In genomic region chr15:89664951-89665350, GRCh38 we compare ENCODE assay signal across 9 cellular contexts. TPM values are rescaled to one million over a fixed set of nuclear protein-coding genes. Genes with fewer than 3 reads are reported as not detected.
DNase-seq lines count a peak whose midpoint lies in the region; ATAC-seq and TF ChIP-seq lines count a peak whose summit lies in the region.
"Had no signal": no experiment of that assay in that cellular context is flagged by ENCODE, and none has a peak within 500 bp of the region (broad histone marks: within the 10 kb centered on the region; RNA-seq: fewer than 3 reads in every experiment).

No MANE protein-coding gene starts in this region.

- H3K36me3 ChIP-seq in right lobe of liver = no peaks in the 10 kb centered on the region
- no peaks in the 10 kb centered on the region for H3K36me3 ChIP-seq in thoracic aorta

- peaks cover 2% of the 10 kb centered on the region for H3K4me1 Mint-ChIP-seq in T-helper 2 cell treated with Interferon-gamma antibody and Interleukin-4, amounts not matched to agents 5 μg/mL and 100 μg/mL, for 36 hours (ENCODE audit: low read depth)
- H3K4me1 Mint-ChIP-seq in activated T-helper 1 cell treated with anti-CD3 and anti-CD28 coated beads, Interleukin-12 subunit alpha, Interleukin-12 subunit beta, Interleukin-2, Interleukin-4 antibody, amounts not matched to agents 30 ng/mL and 10 ng/mL and 1 ng/mL, durations not matched to agents 14 hours and 24 hours and 36 hours (ENCODE audit: low read depth) = peaks cover 5% of the 10 kb centered on the region

- H3K9me3 ChIP-seq in right lobe of liver (no peaks in the 10 kb centered on the region), thoracic aorta (no peaks in the 10 kb centered on the region)

- H3K4me3 Mint-ChIP-seq in T-helper 2 cell treated with Interferon-gamma antibody and Interleukin-4, amounts not matched to agents 5 μg/mL and 100 μg/mL, for 36 hours = peak overlapping the region; percentile 67
- peak overlapping the region; percentile 65 for H3K4me3 Mint-ChIP-seq in activated T-helper 1 cell treated with anti-CD3 and anti-CD28 coated beads, Interleukin-12 subunit alpha, Interleukin-12 subunit beta, Interleukin-2, Interleukin-4 antibody, amounts not matched to agents 30 ng/mL and 10 ng/mL and 1 ng/mL, durations not matched to agents 14 hours and 24 hours and 36 hours

- H3K4me1 ChIP-seq in right lobe of liver = no peaks in the 10 kb centered on the region
- peaks cover 13 to 41% of the 10 kb centered on the region in 2 donors for H3K4me1 ChIP-seq in thoracic aorta (ENCODE audit: control insufficient read depth in 1 of 2, low read depth in 2 of 2)

- H3K36me3 Mint-ChIP-seq in T-helper 2 cell treated with Interferon-gamma antibody and Interleukin-4, amounts not matched to agents 5 μg/mL and 100 μg/mL, for 36 hours (ENCODE audit: low read depth) = no peaks in the 10 kb centered on the region
- H3K36me3 Mint-ChIP-seq in activated T-helper 1 cell treated with anti-CD3 and anti-CD28 coated beads, Interleukin-12 subunit alpha, Interleukin-12 subunit beta, Interleukin-2, Interleukin-4 antibody, amounts not matched to agents 30 ng/mL and 10 ng/mL and 1 ng/mL, durations not matched to agents 14 hours and 24 hours and 36 hours (ENCODE audit: low read depth) = peaks cover 3% of the 10 kb centered on the region

- no peak overlapping the region for H3K27ac Mint-ChIP-seq in T-helper 2 cell treated with Interferon-gamma antibody and Interleukin-4, amounts not matched to agents 5 μg/mL and 100 μg/mL, for 36 hours
- no peak overlapping the region for H3K27ac Mint-ChIP-seq in activated T-helper 1 cell treated with anti-CD3 and anti-CD28 coated beads, Interleukin-12 subunit alpha, Interleukin-12 subunit beta, Interleukin-2, Interleukin-4 antibody, amounts not matched to agents 30 ng/mL and 10 ng/mL and 1 ng/mL, durations not matched to agents 14 hours and 24 hours and 36 hours

- 74% methylated on average over 3 of the region's 5 CpGs for WGBS in right lobe of liver (ENCODE audit: insufficient coverage, low coverage, low lambda C conversion rate, missing lambda C conversion rate)

- TF ChIP-seq CTCF in right lobe of liver (IDR thresholded peaks at IDR 0.05) (no peak), thoracic aorta (IDR thresholded peaks at IDR 0.05) (no peak)

- DNase-seq in T-helper 2 cell treated with Interferon-gamma antibody and Interleukin-4, amounts not matched to agents 5 μg/mL and 100 μg/mL, for 36 hours (ENCODE audit: low spot score) = no peak
- no peak for DNase-seq in T-helper 2 cell
- DNase-seq in activated T-helper 1 cell treated with anti-CD3 and anti-CD28 coated beads, Interleukin-12 subunit alpha, Interleukin-12 subunit beta, Interleukin-2, Interleukin-4 antibody, amounts not matched to agents 30 ng/mL and 10 ng/mL and 1 ng/mL, durations not matched to agents 14 hours and 24 hours and 36 hours (ENCODE audit: low spot score) = no peak
- DNase-seq in right lobe of liver = no peak
- no peak for DNase-seq in thoracic aorta (ENCODE audit: low spot score)
- DNase-seq in iPS-NIHi7 (ENCODE audit: extremely low spot score) = no peak
- DNase-seq in C1 segment of cervical spinal cord (lab: John Stamatoyannopoulos, UW) = no peak
- no peak for DNase-seq in LoVo (ENCODE audit: low spot score)
- DNase-seq: stimulated activated CD4-positive, alpha-beta T cell treated with anti-CD3 and anti-CD28 coated beads, Interleukin-4, amount 100 ng/mL, for 1 hour had no signal

- no peak for TF ChIP-seq POLR2A in right lobe of liver (IDR thresholded peaks at IDR 0.05)

- H3K27ac ChIP-seq in right lobe of liver (peak overlapping the region in 2 of 3 donors; percentile 29 to 40), thoracic aorta (peak overlapping the region; percentile 96)

- H3K9me3 Mint-ChIP-seq in T-helper 2 cell treated with Interferon-gamma antibody and Interleukin-4, amounts not matched to agents 5 μg/mL and 100 μg/mL, for 36 hours = no peaks in the 10 kb centered on the region
- H3K9me3 Mint-ChIP-seq in activated T-helper 1 cell treated with anti-CD3 and anti-CD28 coated beads, Interleukin-12 subunit alpha, Interleukin-12 subunit beta, Interleukin-2, Interleukin-4 antibody, amounts not matched to agents 30 ng/mL and 10 ng/mL and 1 ng/mL, durations not matched to agents 14 hours and 24 hours and 36 hours = no peaks in the 10 kb centered on the region

- H3K4me3 ChIP-seq in right lobe of liver (peak overlapping the region in 1 of 3 donors; percentile 3), thoracic aorta (peak overlapping the region; percentile 65)

- intact Hi-C loops in activated T-helper 1 cell treated with anti-CD3 and anti-CD28 coated beads, Interleukin-12 subunit alpha, Interleukin-12 subunit beta, Interleukin-2, Interleukin-4 antibody, amounts not matched to agents 30 ng/mL and 10 ng/mL and 1 ng/mL, durations not matched to agents 14 hours and 24 hours and 36 hours (cut with micrococcal nuclease) = no loop called here
- intact Hi-C loops in right lobe of liver (cut with DNase I) = no loop called here

- H3K27me3 ChIP-seq in right lobe of liver = no peaks in the 10 kb centered on the region
- no peaks in the 10 kb centered on the region for H3K27me3 ChIP-seq in thoracic aorta (replicated peaks; ENCODE audit: insufficient read depth)

- H3K27me3 Mint-ChIP-seq in T-helper 2 cell treated with Interferon-gamma antibody and Interleukin-4, amounts not matched to agents 5 μg/mL and 100 μg/mL, for 36 hours (ENCODE audit: low read depth) = peaks cover 36% of the 10 kb centered on the region
- peaks cover 31% of the 10 kb centered on the region for H3K27me3 Mint-ChIP-seq in activated T-helper 1 cell treated with anti-CD3 and anti-CD28 coated beads, Interleukin-12 subunit alpha, Interleukin-12 subunit beta, Interleukin-2, Interleukin-4 antibody, amounts not matched to agents 30 ng/mL and 10 ng/mL and 1 ng/mL, durations not matched to agents 14 hours and 24 hours and 36 hours (ENCODE audit: insufficient read depth)

- ATAC-seq in right lobe of liver = no peak
- no peak for ATAC-seq in thoracic aorta (ENCODE audit: insufficient number of reproducible peaks, low FRiP score, low read depth)

RNA-seq across cellular contexts. Expression of gene KIF7, which starts 9.7 kb away (rescaled TPM):
- 2.4 and 2.7 TPM in 2 replicates for total RNA-seq in activated T-helper 1 cell treated with anti-CD3 and anti-CD28 coated beads, Interleukin-12 subunit alpha, Interleukin-12 subunit beta, Interleukin-2, Interleukin-4 antibody, amounts not matched to agents 30 ng/mL and 10 ng/mL and 1 ng/mL, durations not matched to agents 14 hours and 24 hours and 36 hours
- under 1 TPM; 0.34 to 0.92 (median 0.48) TPM for total RNA-seq in right lobe of liver
- total RNA-seq in thoracic aorta = 10 to 100 TPM; 26.4 to 28.4 TPM

RNA-seq across cellular contexts. Expression of gene PLIN1, which starts 14.2 kb away (rescaled TPM):
- total RNA-seq in activated T-helper 1 cell treated with anti-CD3 and anti-CD28 coated beads, Interleukin-12 subunit alpha, Interleukin-12 subunit beta, Interleukin-2, Interleukin-4 antibody, amounts not matched to agents 30 ng/mL and 10 ng/mL and 1 ng/mL, durations not matched to agents 14 hours and 24 hours and 36 hours = not detected in 2 replicates
- total RNA-seq in right lobe of liver (10 to 100 TPM in 4 of 6 experiments, 1 to 10 TPM in 2; 2.5 to 28.8 (median 18.6) TPM), thoracic aorta (10 to 100 TPM in 1 of 2 donors, 1 to 10 TPM in 1; 5.7 to 24.2 TPM)

RNA-seq across cellular contexts. Expression of gene PEX11A, which starts 25.6 kb away (rescaled TPM):
- total RNA-seq in activated T-helper 1 cell treated with anti-CD3 and anti-CD28 coated beads, Interleukin-12 subunit alpha, Interleukin-12 subunit beta, Interleukin-2, Interleukin-4 antibody, amounts not matched to agents 30 ng/mL and 10 ng/mL and 1 ng/mL, durations not matched to agents 14 hours and 24 hours and 36 hours = 0.66 and 1.0 TPM in 2 replicates
- 10 to 100 TPM in 5 of 6 experiments, 1 to 10 TPM in 1; 6.9 to 30.9 (median 22.6) TPM for total RNA-seq in right lobe of liver
- 10 to 100 TPM in 1 of 2 donors, 1 to 10 TPM in 1; 4.5 to 17.3 TPM for total RNA-seq in thoracic aorta

RNA-seq across cellular contexts. Expression of gene WDR93, which starts 25.7 kb away (rescaled TPM):
- total RNA-seq in activated T-helper 1 cell treated with anti-CD3 and anti-CD28 coated beads, Interleukin-12 subunit alpha, Interleukin-12 subunit beta, Interleukin-2, Interleukin-4 antibody, amounts not matched to agents 30 ng/mL and 10 ng/mL and 1 ng/mL, durations not matched to agents 14 hours and 24 hours and 36 hours = not detected in 2 replicates
- total RNA-seq in right lobe of liver (not detected), thoracic aorta (not detected)
